Comparison of ENCODE assay signal across 8 cellular contexts in genomic region chr4:53365486-53366300, GRCh38. TPM values are rescaled to one million over a fixed set of nuclear protein-coding genes. Genes with fewer than 3 reads are reported as not detected.
DNase-seq lines count a peak whose midpoint lies in the region; ATAC-seq and TF ChIP-seq lines count a peak whose summit lies in the region.

TSS of gene SCFD2 (minus strand) at chr4:53366061.

- DNase-seq in DMS153 treated with DMSO at 0.1 percent for 48 hours (lab: John Stamatoyannopoulos, UW; ENCODE audit: unreplicated experiment): peak; percentile 94
- DNase-seq in KBM-7: peak; percentile 100
- DNase-seq in activated T-cell treated with anti-CD3 and anti-CD28 coated beads, Interleukin-2, amount 50 U/mL, for 24 hours: peak; percentile 96
- peak; percentile 94 to 97 for DNase-seq in stimulated activated CD8-positive, alpha-beta memory T cell treated with anti-CD3 and anti-CD28 coated beads, Interleukin-7, amount 100 ng/mL, for 1 hour (ENCODE audit: low read depth in 2 of 2)

- no peaks in the 10 kb centered on the region for H3K9me3 Mint-ChIP-seq in activated T-cell treated with anti-CD3 and anti-CD28 coated beads, Interleukin-2, amount 50 U/mL, for 24 hours

- H3K4me3 ChIP-seq in esophagus (ENCODE audit: low read depth in 1 of 2, low read length in 2 of 2) (peak within 1 kb of the TSS; percentile 96 to 99), mucosa of stomach (ENCODE audit: low read length) (peak within 1 kb of the TSS; percentile 97)

- peak within 1 kb of the TSS; percentile 98 for H3K4me3 Mint-ChIP-seq in activated T-cell treated with anti-CD3 and anti-CD28 coated beads, Interleukin-2, amount 50 U/mL, for 24 hours

- peaks cover 5% of the 10 kb centered on the region for H3K27me3 Mint-ChIP-seq in activated T-cell treated with anti-CD3 and anti-CD28 coated beads, Interleukin-2, amount 50 U/mL, for 24 hours

- in situ Hi-C loops in KBM-7 (cut with MboI; ENCODE audit: low pct_unique_long_range_greater_than_20kb, low sequenced_read_pairs): no loop called here

- peaks cover 3% of the 10 kb centered on the region in 2 donors for H3K4me1 ChIP-seq in esophagus (ENCODE audit: control insufficient read depth in 2 of 2, insufficient read depth in 2 of 2, low read length in 1 of 2)
- H3K4me1 ChIP-seq in mucosa of stomach (ENCODE audit: control insufficient read depth, insufficient read depth, low read length): no peaks in the 10 kb centered on the region

- peaks cover 37% of the 10 kb centered on the region for H3K36me3 Mint-ChIP-seq in activated T-cell treated with anti-CD3 and anti-CD28 coated beads, Interleukin-2, amount 50 U/mL, for 24 hours (ENCODE audit: low read depth)

- H3K9me3 ChIP-seq in esophagus (ENCODE audit: control insufficient read depth in 2 of 2, insufficient read depth in 1 of 2, low read depth in 1 of 2, low read length in 1 of 2): no peaks in the 10 kb centered on the region
- H3K9me3 ChIP-seq in mucosa of stomach (ENCODE audit: control insufficient read depth, low read length): no peaks in the 10 kb centered on the region

- H3K9ac ChIP-seq in mucosa of stomach (ENCODE audit: low read length): peak within 1 kb of the TSS; percentile 72

- peak within 1 kb of the TSS; percentile 97 for H3K27ac Mint-ChIP-seq in activated T-cell treated with anti-CD3 and anti-CD28 coated beads, Interleukin-2, amount 50 U/mL, for 24 hours

- WGBS in esophagus, 2 donors: 0% methylated on average over 51 of the region's 51 CpGs

- H3K27ac ChIP-seq in esophagus (ENCODE audit: low read depth in 2 of 2, low read length in 1 of 2): peak within 1 kb of the TSS; percentile 16 to 47

- ATAC-seq in GM21717 (IDR thresholded peaks at IDR 0.05; ENCODE audit: unreplicated experiment): peak; percentile 98

- H3K4me1 Mint-ChIP-seq in activated T-cell treated with anti-CD3 and anti-CD28 coated beads, Interleukin-2, amount 50 U/mL, for 24 hours (ENCODE audit: low read depth): peaks cover 37% of the 10 kb centered on the region

- H3K36me3 ChIP-seq in esophagus (ENCODE audit: control insufficient read depth in 2 of 2, insufficient read depth in 2 of 2, low read length in 1 of 2) (no peaks in the 10 kb centered on the region), mucosa of stomach (ENCODE audit: control insufficient read depth, insufficient read depth, low read length) (no peaks in the 10 kb centered on the region)

- H3K27me3 ChIP-seq in esophagus (ENCODE audit: control insufficient read depth in 1 of 2, insufficient read depth in 2 of 2, low read length in 2 of 2) (no peaks in the 10 kb centered on the region), mucosa of stomach (ENCODE audit: control insufficient read depth, insufficient read depth, low read length) (no peaks in the 10 kb centered on the region)

TF ChIP-seq in PFSK-1, 5 proteins besides CTCF, POLR2A, EP300 and RAD21:
- TF ChIP-seq TAF1 (IDR thresholded peaks at IDR 0.05; ENCODE audit: borderline replicate concordance, insufficient read depth, low read length) (0 out of 2 replicates have a peak, but pooled peaks have one; percentile 40), REST (IDR thresholded peaks at IDR 0.05; ENCODE audit: insufficient read depth in 1 of 2, low read depth in 2 of 2, low read length in 2 of 2) (no peak), FOXP2 (optimal IDR thresholded peaks at IDR 0.05; ENCODE audit: borderline replicate concordance, extremely low read depth, extremely low read length, insufficient read depth) (no peak), POLR2AphosphoS5 (IDR thresholded peaks at IDR 0.05; ENCODE audit: low read depth, low read length) (peak; percentile 65; the same call in 1 of the 2 replicates), SIN3A (IDR thresholded peaks at IDR 0.05; ENCODE audit: borderline replicate concordance, insufficient read depth, low read length) (peak; percentile 100)

RNA-seq across cellular contexts. Expression of gene SCFD2, which starts in this region (rescaled TPM):
- polyA plus RNA-seq in PFSK-1 (2012; ENCODE audit: insufficient read length, low read depth): 10.0 TPM
- 1 to 10 TPM; 4.8 to 8.2 TPM for polyA plus RNA-seq in esophagus

Comparison
In these comparisons a context has a peak if more than half of its experiments do, and no peak if none do; other contexts are left out.
1. Peak in every context shown above with its lines: DNase-seq, ATAC-seq, H3K4me3 ChIP-seq and H3K27ac ChIP-seq.